7 cellular contexts compared by ENCODE assay signal in genomic region chr4:116551798-116552197, GRCh38.
"Had no signal": no experiment of that assay in that cellular context is flagged by ENCODE, and none has a peak within 500 bp of the region (broad histone marks: within the 10 kb centered on the region; RNA-seq: fewer than 3 reads in every experiment).

No MANE protein-coding gene starts in this region.

- H3K4me2 ChIP-seq: KMS-11 had no signal

- FAIRE-seq: HepG2, HTR-8/SVneo had no signal

- H3K27ac ChIP-seq: HL-60, KMS-11 had no signal

- H3K9ac ChIP-seq: KMS-11 had no signal

- DNase-seq: IMR-90, KBM-7, KG1 had no signal

- ATAC-seq: HepG2 had no signal
